Comparison of ENCODE assay signal across 8 cellular contexts in the genomic region with DNA sequence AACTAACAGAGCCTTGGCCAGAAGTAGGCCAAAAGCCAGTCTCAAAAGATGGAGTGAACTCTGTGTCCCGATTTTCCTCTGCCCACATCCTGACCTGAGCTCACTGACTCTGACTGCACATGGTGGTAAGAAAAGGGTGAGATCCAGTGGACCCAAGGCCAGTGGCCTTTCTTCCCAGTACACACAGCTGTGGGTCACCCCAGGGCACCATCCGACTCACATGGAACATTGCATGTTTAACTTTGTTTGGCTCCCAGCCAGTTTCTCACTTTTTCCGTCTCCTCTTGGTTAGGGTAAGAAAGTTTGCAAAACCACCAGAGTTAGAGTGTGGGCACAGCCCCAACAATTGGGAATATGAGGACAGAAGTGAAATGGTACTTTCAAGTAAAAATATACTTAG.
DNase-seq lines count a peak whose midpoint lies in the region; ATAC-seq and TF ChIP-seq lines count a peak whose summit lies in the region.

No MANE protein-coding gene starts in this region.

- DNase-seq in M059J (ENCODE audit: low read depth) (peak; percentile 88), body of pancreas (peak; percentile 45 to 58 (median 50)), iris pigment epithelial cell (ENCODE audit: low read depth) (peak; percentile 69), stomach (peak; percentile 67), NCI-H226 (no peak), SKM-1 (lab: John Stamatoyannopoulos, UW; ENCODE audit: unreplicated experiment) (no peak)

- TF ChIP-seq EP300 in stomach (IDR thresholded peaks at IDR 0.05): peak; percentile 20

- H3K27ac ChIP-seq in body of pancreas (no peak overlapping the region), stomach (peak overlapping the region in 4 of 5 donors; percentile 33 to 57 (median 52))

- WGBS in body of pancreas, 2 donors: 30 to 31% methylated on average over 3 of the region's 3 CpGs
- WGBS in stomach, 5 donors: 17 to 29% (median 24%) methylated on average over 3 of the region's 3 CpGs

- H3K4me1 ChIP-seq in body of pancreas: peaks cover 18% of the 10 kb centered on the region
- peaks cover 18 to 96% (median 63%) of the 10 kb centered on the region in 4 donors for H3K4me1 ChIP-seq in stomach

- H3K27me3 ChIP-seq in body of pancreas: no peaks in the 10 kb centered on the region
- no peaks in the 10 kb centered on the region for H3K27me3 ChIP-seq in stomach

- TF ChIP-seq POLR2A in body of pancreas (IDR thresholded peaks at IDR 0.05) (no peak), stomach (IDR thresholded peaks at IDR 0.05) (no peak)

- H3K36me3 ChIP-seq in body of pancreas (replicated peaks in 1 of 2; ENCODE audit: insufficient read depth in 1 of 2, low read depth in 2 of 2) (no peaks in the 10 kb centered on the region), stomach (no peaks in the 10 kb centered on the region)

- H3K4me3 ChIP-seq in body of pancreas (no peak overlapping the region), stomach (no peak overlapping the region)

- intact Hi-C loops in body of pancreas (cut with DNase I): no loop called here
- intact Hi-C loops in stomach (cut with DNase I; ENCODE audit: low total_unique reads): no loop called here

- TF ChIP-seq CTCF in body of pancreas (IDR thresholded peaks at IDR 0.05): no peak
- no peak for TF ChIP-seq CTCF in stomach (IDR thresholded peaks at IDR 0.05)

- H3K9me3 ChIP-seq in body of pancreas: no peaks in the 10 kb centered on the region
- H3K9me3 ChIP-seq in stomach: no peaks in the 10 kb centered on the region

- ATAC-seq in body of pancreas (peak; percentile 55), GM21367 (IDR thresholded peaks at IDR 0.05; ENCODE audit: unreplicated experiment) (no peak), GM18870 (IDR thresholded peaks at IDR 0.05; ENCODE audit: unreplicated experiment) (no peak)

Comparison
In these comparisons a context has a peak if more than half of its experiments do, and no peak if none do; other contexts are left out.
1. DNase-seq: peak in M059J (single experiment), body of pancreas (4 of 4), iris pigment epithelial cell (single experiment) and stomach (single experiment); none in NCI-H226 (single experiment) and SKM-1 (single experiment).
2. H3K27ac ChIP-seq: peak in stomach (4 of 5); none in body of pancreas (0 of 4).